In genomic region chr2:24922556-24922955, GRCh38 we compare ENCODE assay signal across 22 cellular contexts.
"Had no signal": no experiment of that assay in that cellular context is flagged by ENCODE, and none has a peak within 500 bp of the region (broad histone marks: within the 10 kb centered on the region; RNA-seq: fewer than 3 reads in every experiment).

No MANE protein-coding gene starts in this region.

- H3K4me3 Mint-ChIP-seq: nephron progenitor cell had no signal

- H3K27me3 ChIP-seq: dorsolateral prefrontal cortex, heart left ventricle, ovary, uterus had no signal

- H3K9me3 Mint-ChIP-seq: naive B cell, nephron progenitor cell had no signal

- H3K4me3 ChIP-seq: dorsolateral prefrontal cortex, heart left ventricle, lung, ovary, stomach, uterus had no signal

- H3K36me3 Mint-ChIP-seq: naive B cell had no signal

- H3K9me3 ChIP-seq: heart left ventricle, ovary, stomach, uterus had no signal

- H3K27ac Mint-ChIP-seq: naive B cell, nephron progenitor cell, progenitor cell of endocrine pancreas had no signal

- H3K36me3 ChIP-seq: heart left ventricle, ovary, uterus had no signal

- DNase-seq: cortex of kidney; dorsolateral prefrontal cortex; effector CD8-positive, alpha-beta T cell; heart left ventricle; hippocampal formation; left colon; left ventricle myocardium superior; mesendoderm; naive B cell; nephron progenitor cell; right cardiac atrium; stimulated activated CD4-positive, alpha-beta T cell treated with anti-CD3 and anti-CD28 coated beads, Interleukin-15, amount 100 ng/mL, for 24 hours; stimulated activated CD4-positive, alpha-beta T cell treated with anti-CD3 and anti-CD28 coated beads, Interleukin-1b, Interleukin-23, amount 100 ng/mL, for 48 hours; stimulated activated CD4-positive, alpha-beta T cell treated with anti-CD3 and anti-CD28 coated beads, Interleukin-4, amount 100 ng/mL, for 4 hours; stimulated activated naive CD4-positive, alpha-beta T cell; stomach; trophoblast cell; uterus had no signal

- FAIRE-seq: frontal cortex had no signal

- H3K27ac ChIP-seq: heart left ventricle, ovary, stomach, uterus had no signal

- ATAC-seq: heart left ventricle, left colon, left ventricle myocardium superior, right cardiac atrium had no signal
